11 cellular contexts compared by ENCODE assay signal in the genomic region with DNA sequence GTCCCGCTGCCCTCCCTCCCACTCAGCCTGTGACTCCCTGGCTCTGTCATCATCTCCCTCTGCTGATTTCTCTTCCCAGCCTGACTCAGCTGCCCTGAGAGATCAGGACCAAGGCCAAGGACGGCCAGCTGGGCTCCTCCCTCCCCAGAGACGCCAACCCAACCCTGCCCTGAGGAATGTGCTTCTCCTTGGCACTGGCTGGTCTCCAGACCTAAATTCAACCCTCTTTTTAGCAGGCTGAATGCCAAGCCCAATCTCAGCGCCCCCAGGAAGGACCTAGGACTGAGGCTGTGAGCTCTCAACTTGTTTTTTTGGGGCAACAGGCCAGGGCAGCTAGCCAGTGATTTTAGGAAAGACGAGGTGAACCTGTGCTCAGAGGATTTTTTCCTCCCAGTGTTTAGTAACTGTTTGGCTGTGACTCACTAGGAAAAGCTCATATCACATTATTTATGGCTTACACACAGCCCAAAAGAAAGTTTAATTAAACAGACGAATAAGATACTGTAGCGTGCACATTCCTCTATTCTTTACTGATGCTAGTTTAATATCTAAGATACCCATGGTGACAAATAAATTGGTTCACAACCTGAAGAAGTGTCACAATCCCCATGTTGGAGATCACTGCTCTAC. TPM values are rescaled to one million over a fixed set of nuclear protein-coding genes. Genes with fewer than 3 reads are reported as not detected.
DNase-seq lines count a peak whose midpoint lies in the region; ATAC-seq and TF ChIP-seq lines count a peak whose summit lies in the region.
"Had no signal": no experiment of that assay in that cellular context is flagged by ENCODE, and none has a peak within 500 bp of the region (broad histone marks: within the 10 kb centered on the region; RNA-seq: fewer than 3 reads in every experiment).

No MANE protein-coding gene starts in this region.

- CTCF ChIA-PET in PC-3 (lab: Charles Lee) = no interaction called here

- H3K9me3 ChIP-seq in PC-3 (ENCODE audit: low read length) = no peaks in the 10 kb centered on the region
- no peaks in the 10 kb centered on the region for H3K9me3 ChIP-seq in esophagus (ENCODE audit: control insufficient read depth in 2 of 2, insufficient read depth in 1 of 2, low read depth in 1 of 2, low read length in 1 of 2)
- no peaks in the 10 kb centered on the region for H3K9me3 ChIP-seq in Peyer's patch
- H3K9me3 ChIP-seq: HAP-1 had no signal

- POLR2A ChIA-PET in PC-3 (lab: Charles Lee; ENCODE audit: unreplicated experiment) = interaction anchor here (0.5 kb wide), 1 partner anchor 125 kb away, joined by 9 read pairs; no protein-coding TSS in a partner anchor

- H3K27ac ChIP-seq in PC-3 (ENCODE audit: low read length) (no peak overlapping the region), esophagus (ENCODE audit: low read depth in 2 of 2, low read length in 1 of 2) (peak overlapping the region; percentile 75), Peyer's patch (no peak overlapping the region)

- H3K4me3 Mint-ChIP-seq in endothelial cell (ENCODE audit: unreplicated experiment) = no peak overlapping the region
- no peak overlapping the region for H3K4me3 Mint-ChIP-seq in activated T-cell treated with anti-CD3 and anti-CD28 coated beads, Interleukin-2, amount 50 U/mL, for 72 hours
- no peak overlapping the region for H3K4me3 Mint-ChIP-seq in activated T-helper 1 cell treated with anti-CD3 and anti-CD28 coated beads, Interleukin-12 subunit alpha, Interleukin-12 subunit beta, Interleukin-2, Interleukin-4 antibody, amounts not matched to agents 30 ng/mL and 10 ng/mL and 1 ng/mL, durations not matched to agents 14 hours and 24 hours and 36 hours
- H3K4me3 Mint-ChIP-seq: activated CD4-positive, alpha-beta T cell treated with anti-CD3 and anti-CD28 coated beads, Interleukin-2, amount 10 ng/mL, durations not matched to agents 24 days and 14 days; nephron had no signal

- intact Hi-C loops in PC-3 (cut with micrococcal nuclease) = no loop called here
- intact Hi-C loops in activated T-helper 1 cell treated with anti-CD3 and anti-CD28 coated beads, Interleukin-12 subunit alpha, Interleukin-12 subunit beta, Interleukin-2, Interleukin-4 antibody, amounts not matched to agents 30 ng/mL and 10 ng/mL and 1 ng/mL, durations not matched to agents 14 hours and 24 hours and 36 hours (cut with micrococcal nuclease) = no loop called here

- H3K27ac Mint-ChIP-seq in endothelial cell (ENCODE audit: unreplicated experiment) = no peak overlapping the region
- H3K27ac Mint-ChIP-seq in activated T-cell treated with anti-CD3 and anti-CD28 coated beads, Interleukin-2, amount 50 U/mL, for 72 hours = no peak overlapping the region
- H3K27ac Mint-ChIP-seq in activated T-helper 1 cell treated with anti-CD3 and anti-CD28 coated beads, Interleukin-12 subunit alpha, Interleukin-12 subunit beta, Interleukin-2, Interleukin-4 antibody, amounts not matched to agents 30 ng/mL and 10 ng/mL and 1 ng/mL, durations not matched to agents 14 hours and 24 hours and 36 hours = no peak overlapping the region
- H3K27ac Mint-ChIP-seq: activated CD4-positive, alpha-beta T cell treated with anti-CD3 and anti-CD28 coated beads, Interleukin-2, amount 10 ng/mL, durations not matched to agents 24 days and 14 days; nephron had no signal

- WGBS in esophagus, 2 donors = 18 to 23% methylated on average over 7 of the region's 7 CpGs

- DNase-seq in Daoy (ENCODE audit: low read depth) = peak; percentile 93
- peak; percentile 85 for DNase-seq in PC-3
- DNase-seq in non-pigmented ciliary epithelial cell (ENCODE audit: low read depth) = peak; percentile 6
- no peak for DNase-seq in endothelial cell (ENCODE audit: low spot score)
- DNase-seq in activated T-cell treated with anti-CD3 and anti-CD28 coated beads, Interleukin-2, amount 50 U/mL, for 72 hours = no peak
- DNase-seq in Peyer's patch = no peak
- no peak for DNase-seq in activated T-helper 1 cell treated with anti-CD3 and anti-CD28 coated beads, Interleukin-12 subunit alpha, Interleukin-12 subunit beta, Interleukin-2, Interleukin-4 antibody, amounts not matched to agents 30 ng/mL and 10 ng/mL and 1 ng/mL, durations not matched to agents 14 hours and 24 hours and 36 hours (ENCODE audit: low spot score)
- DNase-seq: activated CD4-positive, alpha-beta T cell treated with anti-CD3 and anti-CD28 coated beads, Interleukin-2, amount 10 ng/mL, durations not matched to agents 24 days and 14 days had no signal

- H3K27me3 ChIP-seq in PC-3 (ENCODE audit: low read length) = no peaks in the 10 kb centered on the region
- no peaks in the 10 kb centered on the region for H3K27me3 ChIP-seq in esophagus (ENCODE audit: control insufficient read depth in 1 of 2, insufficient read depth in 2 of 2, low read length in 2 of 2)
- no peaks in the 10 kb centered on the region for H3K27me3 ChIP-seq in Peyer's patch

- peaks cover 40% of the 10 kb centered on the region for H3K4me1 ChIP-seq in PC-3 (ENCODE audit: insufficient read depth, low read length)
- H3K4me1 ChIP-seq in esophagus (ENCODE audit: control insufficient read depth in 2 of 2, insufficient read depth in 2 of 2, low read length in 1 of 2) = peaks cover 10 to 19% of the 10 kb centered on the region in 2 donors
- H3K4me1 ChIP-seq in Peyer's patch = no peaks in the 10 kb centered on the region
- H3K4me1 ChIP-seq: HAP-1 had no signal

- H3K9me2 ChIP-seq in PC-3 (replicated peaks; ENCODE audit: low read length) = no peaks in the 10 kb centered on the region

- no peaks in the 10 kb centered on the region for H3F3A ChIP-seq in PC-3 (ENCODE audit: low read length, unreplicated experiment)

- no peak for TF ChIP-seq POLR2A in Peyer's patch (IDR thresholded peaks at IDR 0.05)

- H3K36me3 Mint-ChIP-seq in endothelial cell (ENCODE audit: low read depth, unreplicated experiment) = no peaks in the 10 kb centered on the region
- H3K36me3 Mint-ChIP-seq in activated T-cell treated with anti-CD3 and anti-CD28 coated beads, Interleukin-2, amount 50 U/mL, for 72 hours (ENCODE audit: insufficient read depth in 2 of 2) = no peaks in the 10 kb centered on the region
- no peaks in the 10 kb centered on the region for H3K36me3 Mint-ChIP-seq in activated T-helper 1 cell treated with anti-CD3 and anti-CD28 coated beads, Interleukin-12 subunit alpha, Interleukin-12 subunit beta, Interleukin-2, Interleukin-4 antibody, amounts not matched to agents 30 ng/mL and 10 ng/mL and 1 ng/mL, durations not matched to agents 14 hours and 24 hours and 36 hours (ENCODE audit: low read depth)

- no peak overlapping the region for H3K4me3 ChIP-seq in PC-3 (ENCODE audit: low read length)
- H3K4me3 ChIP-seq in esophagus (ENCODE audit: low read depth in 1 of 2, low read length in 2 of 2) = no peak overlapping the region
- no peak overlapping the region for H3K4me3 ChIP-seq in Peyer's patch
- H3K4me3 ChIP-seq: HAP-1 had no signal

- no peak for TF ChIP-seq CTCF in PC-3 (conservative IDR thresholded peaks at IDR 0.05; ENCODE audit: low read depth, low read length)
- no peak for TF ChIP-seq CTCF in endothelial cell (IDR thresholded peaks at IDR 0.05; ENCODE audit: unreplicated experiment)
- TF ChIP-seq CTCF in Peyer's patch (IDR thresholded peaks at IDR 0.05) = no peak

- no peaks in the 10 kb centered on the region for H3K4me1 Mint-ChIP-seq in endothelial cell (ENCODE audit: unreplicated experiment)
- H3K4me1 Mint-ChIP-seq in activated T-cell treated with anti-CD3 and anti-CD28 coated beads, Interleukin-2, amount 50 U/mL, for 72 hours (ENCODE audit: low read depth) = no peaks in the 10 kb centered on the region
- peaks cover 4% of the 10 kb centered on the region for H3K4me1 Mint-ChIP-seq in activated T-helper 1 cell treated with anti-CD3 and anti-CD28 coated beads, Interleukin-12 subunit alpha, Interleukin-12 subunit beta, Interleukin-2, Interleukin-4 antibody, amounts not matched to agents 30 ng/mL and 10 ng/mL and 1 ng/mL, durations not matched to agents 14 hours and 24 hours and 36 hours (ENCODE audit: low read depth)
- H3K4me1 Mint-ChIP-seq: nephron had no signal

- no peaks in the 10 kb centered on the region for H3K79me2 ChIP-seq in PC-3 (ENCODE audit: low read length)

- BruUV-seq in PC-3 (replicated peaks; lab: Mats Ljungman, UMichigan) = no TSS peak

- peak; percentile 86 for ATAC-seq in PC-3
- no peak for ATAC-seq in activated T-cell treated with anti-CD3 and anti-CD28 coated beads, Interleukin-2, amount 50 U/mL, for 72 hours (replicated peaks in 1 of 2)

- peaks cover 2% of the 10 kb centered on the region for H3K27me3 Mint-ChIP-seq in endothelial cell (ENCODE audit: unreplicated experiment)
- peaks cover 76% of the 10 kb centered on the region for H3K27me3 Mint-ChIP-seq in activated T-cell treated with anti-CD3 and anti-CD28 coated beads, Interleukin-2, amount 50 U/mL, for 72 hours (ENCODE audit: low read depth)
- H3K27me3 Mint-ChIP-seq in activated T-helper 1 cell treated with anti-CD3 and anti-CD28 coated beads, Interleukin-12 subunit alpha, Interleukin-12 subunit beta, Interleukin-2, Interleukin-4 antibody, amounts not matched to agents 30 ng/mL and 10 ng/mL and 1 ng/mL, durations not matched to agents 14 hours and 24 hours and 36 hours (ENCODE audit: insufficient read depth) = peaks cover 5% of the 10 kb centered on the region

- peak overlapping the region; percentile 73 for H3K4me2 ChIP-seq in PC-3 (ENCODE audit: low read length)

- H2AFZ ChIP-seq in PC-3 (ENCODE audit: low read length) = no peak overlapping the region

- H3K36me3 ChIP-seq in PC-3 (ENCODE audit: low read depth, low read length) (no peaks in the 10 kb centered on the region), esophagus (ENCODE audit: control insufficient read depth in 2 of 2, insufficient read depth in 2 of 2, low read length in 1 of 2) (no peaks in the 10 kb centered on the region), Peyer's patch (no peaks in the 10 kb centered on the region)
- H3K36me3 ChIP-seq: HAP-1 had no signal

- H3K9ac ChIP-seq in PC-3 (ENCODE audit: low read length) = no peak overlapping the region

- no peaks in the 10 kb centered on the region for H3K9me3 Mint-ChIP-seq in endothelial cell (ENCODE audit: unreplicated experiment)
- no peaks in the 10 kb centered on the region for H3K9me3 Mint-ChIP-seq in activated T-cell treated with anti-CD3 and anti-CD28 coated beads, Interleukin-2, amount 50 U/mL, for 72 hours
- no peaks in the 10 kb centered on the region for H3K9me3 Mint-ChIP-seq in activated T-helper 1 cell treated with anti-CD3 and anti-CD28 coated beads, Interleukin-12 subunit alpha, Interleukin-12 subunit beta, Interleukin-2, Interleukin-4 antibody, amounts not matched to agents 30 ng/mL and 10 ng/mL and 1 ng/mL, durations not matched to agents 14 hours and 24 hours and 36 hours
- H3K9me3 Mint-ChIP-seq: nephron had no signal

- no peaks in the 10 kb centered on the region for H4K20me1 ChIP-seq in PC-3 (ENCODE audit: low read length)

RNA-seq across cellular contexts. Expression of gene IGFL1, which starts 7.4 kb away (rescaled TPM):
- total RNA-seq in Daoy (2014; rRNA removed; shearing (Covaris generic)) = not detected in 2 replicates
- total RNA-seq in PC-3 (2014; rRNA removed) = 0.77 TPM in 1 of 2 replicates, not detected in the other
- polyA plus RNA-seq in esophagus = 10 to 100 TPM; 58.7 to 66.5 TPM
- not detected for total RNA-seq in endothelial cell (ENCODE audit: unreplicated experiment)
- not detected for total RNA-seq in activated T-cell treated with anti-CD3 and anti-CD28 coated beads, Interleukin-2, amount 50 U/mL, for 72 hours
- not detected for total RNA-seq in Peyer's patch
- not detected in 2 replicates for total RNA-seq in activated T-helper 1 cell treated with anti-CD3 and anti-CD28 coated beads, Interleukin-12 subunit alpha, Interleukin-12 subunit beta, Interleukin-2, Interleukin-4 antibody, amounts not matched to agents 30 ng/mL and 10 ng/mL and 1 ng/mL, durations not matched to agents 14 hours and 24 hours and 36 hours
- total RNA-seq: activated CD4-positive, alpha-beta T cell treated with anti-CD3 and anti-CD28 coated beads, Interleukin-2, amount 10 ng/mL, durations not matched to agents 24 days and 14 days had no signal

Comparison
In these comparisons a context has a peak if more than half of its experiments do, and no peak if none do; other contexts are left out.
1. DNase-seq: peak in Daoy (single experiment), PC-3 (single experiment) and non-pigmented ciliary epithelial cell (single experiment); none in endothelial cell (single experiment), activated T-cell treated with anti-CD3 and anti-CD28 coated beads, Interleukin-2, amount 50 U/mL, for 72 hours (0 of 2), Peyer's patch (0 of 3) and activated T-helper 1 cell treated with anti-CD3 and anti-CD28 coated beads, Interleukin-12 subunit alpha, Interleukin-12 subunit beta, Interleukin-2, Interleukin-4 antibody, amounts not matched to agents 30 ng/mL and 10 ng/mL and 1 ng/mL, durations not matched to agents 14 hours and 24 hours and 36 hours (single experiment).
2. H3K27ac ChIP-seq: peak in esophagus (2 of 2); none in PC-3 (single experiment) and Peyer's patch (0 of 4).